Comparison of ENCODE assay signal across 28 cellular contexts in genomic region chr7:157589680-157590079, GRCh38.
"Had no signal": no experiment of that assay in that cellular context is flagged by ENCODE, and none has a peak within 500 bp of the region (broad histone marks: within the 10 kb centered on the region; RNA-seq: fewer than 3 reads in every experiment).

No MANE protein-coding gene starts in this region.

- H3K4me3 Mint-ChIP-seq: dendritic cell treated with granulocyte-macrophage colony-stimulating factor and Interleukin-4, amounts not matched to agents 40 ng/mL and 50 ng/mL, for 4 days; endodermal cell; naive thymus-derived CD8-positive, alpha-beta T cell; stimulated activated naive CD8-positive, alpha-beta T cell treated with anti-CD3 and anti-CD28 coated beads, Interleukin-15, amount 100 ng/mL, for 72 hours; type B pancreatic cell had no signal

- H3K4me1 ChIP-seq: colonic mucosa, gastrocnemius medialis, left lung, lower lobe of right lung, pancreas, suprapubic skin, tibial artery had no signal

- H3K27me3 ChIP-seq: colonic mucosa, pancreas had no signal

- H3K4me3 ChIP-seq: colonic mucosa, gastrocnemius medialis, heart left ventricle, hepatocyte, left lung, lower lobe of right lung, pancreas, suprapubic skin, tibial artery had no signal

- H3K27ac ChIP-seq: colonic mucosa, epithelial cell of prostate, gastrocnemius medialis, heart left ventricle, hepatocyte, left lung, lower lobe of right lung, neutrophil, pancreas, suprapubic skin, tibial artery had no signal

- H3K36me3 Mint-ChIP-seq: naive thymus-derived CD8-positive, alpha-beta T cell; type B pancreatic cell had no signal

- ATAC-seq: esophagus mucosa; gastrocnemius medialis; heart left ventricle; left lung; lower lobe of right lung; naive thymus-derived CD8-positive, alpha-beta T cell; pancreas; stimulated activated naive CD8-positive, alpha-beta T cell treated with anti-CD3 and anti-CD28 coated beads, Interleukin-15, amount 100 ng/mL, for 72 hours had no signal

- H3K36me3 ChIP-seq: colonic mucosa, gastrocnemius medialis, heart left ventricle, left lung, lower lobe of right lung, neutrophil, pancreas, suprapubic skin, tibial artery had no signal

- H3K9me3 ChIP-seq: colonic mucosa, gastrocnemius medialis, heart left ventricle, pancreas, suprapubic skin, tibial artery had no signal

- H3K27ac Mint-ChIP-seq: dendritic cell treated with granulocyte-macrophage colony-stimulating factor and Interleukin-4, amounts not matched to agents 40 ng/mL and 50 ng/mL, for 4 days; endodermal cell; progenitor cell of endocrine pancreas; stimulated activated naive CD8-positive, alpha-beta T cell treated with anti-CD3 and anti-CD28 coated beads, Interleukin-15, amount 100 ng/mL, for 72 hours; type B pancreatic cell had no signal

- FAIRE-seq: pancreas, small intestine had no signal

- DNase-seq: central memory CD4-positive, alpha-beta T cell; colonic mucosa; effector CD8-positive, alpha-beta T cell; endodermal cell; foreskin fibroblast; gastrocnemius medialis; left cardiac atrium; lower lobe of right lung; naive thymus-derived CD8-positive, alpha-beta T cell; pancreas; small intestine; stimulated activated CD4-positive, alpha-beta T cell treated with anti-CD3 and anti-CD28 coated beads, Interleukin-12 subunit alpha, Interleukin-12 subunit beta, amount 100 ng/mL, for 4 hours; stimulated activated CD4-positive, alpha-beta T cell treated with anti-CD3 and anti-CD28 coated beads, Interleukin-1b, Interleukin-23, amount 100 ng/mL, for 48 hours; stimulated activated CD4-positive, alpha-beta T cell treated with anti-CD3 and anti-CD28 coated beads, Interleukin-4, amount 100 ng/mL, for 1 hour; stimulated activated CD8-positive, alpha-beta memory T cell treated with anti-CD3 and anti-CD28 coated beads, Interleukin-4, amount 100 ng/mL, for 48 hours; stimulated activated naive CD4-positive, alpha-beta T cell; stimulated activated naive CD8-positive, alpha-beta T cell treated with anti-CD3 and anti-CD28 coated beads, Interleukin-15, amount 100 ng/mL, for 72 hours; tibial artery had no signal
